Comparison of ENCODE assay signal across 21 cellular contexts in genomic region chr1:90671251-90671650, GRCh38. TPM values are rescaled to one million over a fixed set of nuclear protein-coding genes. Genes with fewer than 3 reads are reported as not detected.
DNase-seq lines count a peak whose midpoint lies in the region; TF ChIP-seq lines count a peak whose summit lies in the region.
"Had no signal": no experiment of that assay in that cellular context is flagged by ENCODE, and none has a peak within 500 bp of the region (broad histone marks: within the 10 kb centered on the region; RNA-seq: fewer than 3 reads in every experiment).

No MANE protein-coding gene starts in this region.

- peak; percentile 28 for DNase-seq in NCI-H2171 treated with DMSO at 0.1 percent for 48 hours (lab: John Stamatoyannopoulos, UW)
- no peak for DNase-seq in NCI-H2171 (lab: John Stamatoyannopoulos, UW)
- peak; percentile 61 for DNase-seq in NCI-H1694 treated with DMSO at 0.1 percent for 48 hours (lab: John Stamatoyannopoulos, UW)
- peak; percentile 63 for DNase-seq in cerebellum (ENCODE audit: low spot score)
- DNase-seq in kidney tubule cell (ENCODE audit: low spot score), result peak; percentile 6
- DNase-seq in neural progenitor cell (ENCODE audit: low spot score), result no peak
- no peak for DNase-seq in activated CD4-positive, alpha-beta T cell treated with anti-CD3 and anti-CD28 coated beads, Interleukin-2, amount 50 U/mL, for 48 hours
- DNase-seq in T-helper 2 cell treated with Interferon-gamma antibody and Interleukin-4, amounts not matched to agents 5 μg/mL and 100 μg/mL, for 36 hours (ENCODE audit: low spot score), result no peak
- DNase-seq: Caco-2; CD4-positive, CD25-positive, alpha-beta regulatory T cell; CD8-positive, alpha-beta T cell; DND-41; GDM1; H9 had no signal

- H2AFZ ChIP-seq in neural progenitor cell (replicated peaks), result no peak overlapping the region
- H2AFZ ChIP-seq: GM23338 had no signal

- no peaks in the 10 kb centered on the region for H3K36me3 Mint-ChIP-seq in neural progenitor cell
- no peaks in the 10 kb centered on the region for H3K36me3 Mint-ChIP-seq in T-helper 2 cell treated with Interferon-gamma antibody and Interleukin-4, amounts not matched to agents 5 μg/mL and 100 μg/mL, for 36 hours (ENCODE audit: low read depth)
- H3K36me3 Mint-ChIP-seq: CD4-positive, CD25-positive, alpha-beta regulatory T cell; CD8-positive, alpha-beta T cell had no signal

- H3F3A ChIP-seq in neural progenitor cell (ENCODE audit: low read depth), result no peaks in the 10 kb centered on the region

- peaks cover 10% of the 10 kb centered on the region for H3K9me3 ChIP-seq in neural progenitor cell (ENCODE audit: low read depth)
- H3K9me3 ChIP-seq: Caco-2 had no signal

- H3K27ac ChIP-seq in neural progenitor cell, result no peak overlapping the region
- H3K27ac ChIP-seq: 22Rv1, BLaER1, C4-2B had no signal

- no peaks in the 10 kb centered on the region for H4K20me1 ChIP-seq in neural progenitor cell (ENCODE audit: low read depth)
- H4K20me1 ChIP-seq: BLaER1 had no signal

- peaks cover 2% of the 10 kb centered on the region for H3K27me3 Mint-ChIP-seq in neural progenitor cell (ENCODE audit: insufficient read depth, low read depth)
- peaks cover under 1% of the 10 kb centered on the region for H3K27me3 Mint-ChIP-seq in T-helper 2 cell treated with Interferon-gamma antibody and Interleukin-4, amounts not matched to agents 5 μg/mL and 100 μg/mL, for 36 hours (ENCODE audit: low read depth)

- no peak overlapping the region for H3K4me3 Mint-ChIP-seq in neural progenitor cell
- no peak overlapping the region for H3K4me3 Mint-ChIP-seq in T-helper 2 cell treated with Interferon-gamma antibody and Interleukin-4, amounts not matched to agents 5 μg/mL and 100 μg/mL, for 36 hours
- H3K4me3 Mint-ChIP-seq: B cell; CD4-positive, CD25-positive, alpha-beta regulatory T cell; CD8-positive, alpha-beta T cell; GM23338; H9 had no signal

- H3K9me3 Mint-ChIP-seq in neural progenitor cell, result peaks cover 17% of the 10 kb centered on the region
- H3K9me3 Mint-ChIP-seq in T-helper 2 cell treated with Interferon-gamma antibody and Interleukin-4, amounts not matched to agents 5 μg/mL and 100 μg/mL, for 36 hours, result peaks cover 9% of the 10 kb centered on the region

- no peaks in the 10 kb centered on the region for H3K79me2 ChIP-seq in neural progenitor cell (ENCODE audit: low read depth)

- H3K9ac ChIP-seq in neural progenitor cell, result no peak overlapping the region
- H3K9ac ChIP-seq: BLaER1 had no signal

- H3K36me3 ChIP-seq in neural progenitor cell, result no peaks in the 10 kb centered on the region
- H3K36me3 ChIP-seq: BLaER1 had no signal

- no peak overlapping the region for H3K4me2 ChIP-seq in neural progenitor cell
- H3K4me2 ChIP-seq: BLaER1, GM23338 had no signal

- peaks cover 6% of the 10 kb centered on the region for H3K4me1 Mint-ChIP-seq in neural progenitor cell
- no peaks in the 10 kb centered on the region for H3K4me1 Mint-ChIP-seq in T-helper 2 cell treated with Interferon-gamma antibody and Interleukin-4, amounts not matched to agents 5 μg/mL and 100 μg/mL, for 36 hours (ENCODE audit: low read depth)
- H3K4me1 Mint-ChIP-seq: B cell; CD4-positive, CD25-positive, alpha-beta regulatory T cell; GM23338; H9 had no signal

- no peak for TF ChIP-seq CTCF in neural progenitor cell (IDR thresholded peaks at IDR 0.05)

- H3K4me1 ChIP-seq in neural progenitor cell, result no peaks in the 10 kb centered on the region
- H3K4me1 ChIP-seq: BLaER1, Caco-2 had no signal

- H3K27me3 ChIP-seq in neural progenitor cell, result no peaks in the 10 kb centered on the region
- H3K27me3 ChIP-seq: BLaER1 had no signal

- H3K4me3 ChIP-seq in neural progenitor cell, result no peak overlapping the region
- H3K4me3 ChIP-seq: BLaER1, GM12878, GM23338 had no signal

- H3K27ac Mint-ChIP-seq in neural progenitor cell, result no peak overlapping the region
- H3K27ac Mint-ChIP-seq in T-helper 2 cell treated with Interferon-gamma antibody and Interleukin-4, amounts not matched to agents 5 μg/mL and 100 μg/mL, for 36 hours, result no peak overlapping the region
- H3K27ac Mint-ChIP-seq: B cell; CD4-positive, CD25-positive, alpha-beta regulatory T cell; CD8-positive, alpha-beta T cell; GM23338; H9 had no signal

RNA-seq across cellular contexts. Expression of gene BARHL2, which starts 45.9 kb away (rescaled TPM):
- total RNA-seq in cerebellum, result 1.5 TPM
- not detected in 2 replicates for total RNA-seq in neural progenitor cell (ENCODE audit: low replicate concordance)
- total RNA-seq: B cell; Caco-2; CD4-positive, CD25-positive, alpha-beta regulatory T cell; CD8-positive, alpha-beta T cell; GM12878; GM23338; H4; H9 had no signal

Comparison
In these comparisons a context has a peak if more than half of its experiments do, and no peak if none do; other contexts are left out.
1. DNase-seq: peak in NCI-H2171 treated with DMSO at 0.1 percent for 48 hours (single experiment), NCI-H1694 treated with DMSO at 0.1 percent for 48 hours (single experiment), cerebellum (single experiment) and kidney tubule cell (single experiment); none in NCI-H2171 (single experiment), neural progenitor cell (single experiment), activated CD4-positive, alpha-beta T cell treated with anti-CD3 and anti-CD28 coated beads, Interleukin-2, amount 50 U/mL, for 48 hours (0 of 2) and T-helper 2 cell treated with Interferon-gamma antibody and Interleukin-4, amounts not matched to agents 5 μg/mL and 100 μg/mL, for 36 hours (single experiment).